10 cellular contexts compared by ENCODE assay signal in the genomic region with DNA sequence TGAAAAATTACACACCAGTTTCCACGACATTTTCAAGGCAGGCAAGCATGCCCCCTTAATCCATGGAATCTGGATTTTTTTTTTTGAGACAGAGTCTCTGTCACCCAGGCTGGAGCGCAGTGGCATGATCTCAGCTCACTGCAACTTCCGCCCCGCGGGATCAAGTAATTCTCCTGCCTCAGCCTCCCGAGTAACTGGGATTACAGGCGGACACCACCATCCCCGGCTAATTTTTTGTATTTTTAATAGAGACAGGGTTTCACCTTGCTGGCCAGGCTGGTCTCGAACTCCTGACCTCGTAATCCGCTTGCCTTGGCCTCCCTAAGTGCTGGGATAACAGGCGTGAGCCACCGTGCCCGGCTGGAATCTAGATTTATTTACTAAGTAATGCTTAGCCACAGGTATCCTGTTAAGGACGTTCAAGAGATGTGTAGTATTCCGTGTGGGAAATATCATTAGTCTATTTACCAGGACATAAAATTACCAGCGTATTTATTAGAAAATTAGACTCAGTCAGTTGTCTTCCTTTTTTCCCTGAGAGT. TPM values are rescaled to one million over a fixed set of nuclear protein-coding genes. Genes with fewer than 3 reads are reported as not detected.
DNase-seq lines count a peak whose midpoint lies in the region; ATAC-seq, FAIRE-seq and TF ChIP-seq lines count a peak whose summit lies in the region.
"Had no signal": no experiment of that assay in that cellular context is flagged by ENCODE, and none has a peak within 500 bp of the region (broad histone marks: within the 10 kb centered on the region; RNA-seq: fewer than 3 reads in every experiment).

No MANE protein-coding gene starts in this region.

- CTCF ChIA-PET in CD8-positive, alpha-beta T cell (lab: Charles Lee): interaction anchor here (1.5 to 1.9 kb wide), 2 partner anchors 24 to 35 kb away, joined by 6 to 10 read pairs; no protein-coding TSS in a partner anchor

- peaks cover 25% of the 10 kb centered on the region for H3K36me3 Mint-ChIP-seq in CD8-positive, alpha-beta T cell

- peaks cover 54% of the 10 kb centered on the region for H3K4me1 Mint-ChIP-seq in CD8-positive, alpha-beta T cell (ENCODE audit: low read depth)
- H3K4me1 Mint-ChIP-seq: WTC11 had no signal

- no peaks in the 10 kb centered on the region for H3K9me3 ChIP-seq in CD8-positive, alpha-beta T cell (ENCODE audit: low read length)

- peak overlapping the region; percentile 52 for H3K4me3 ChIP-seq in CD8-positive, alpha-beta T cell (ENCODE audit: low read depth, low read length)
- H3K4me3 ChIP-seq in dorsolateral prefrontal cortex (peak overlapping the region in 53 of 59 donors; percentile 6 to 71 (median 51)), skeletal muscle cell (ENCODE audit: low read depth, low read length) (peak overlapping the region; percentile 36)

- no peak overlapping the region for H3K27ac ChIP-seq in CD8-positive, alpha-beta T cell (ENCODE audit: low read depth, low read length)
- H3K27ac ChIP-seq in dorsolateral prefrontal cortex: peak overlapping the region in 13 of 59 donors; percentile 1 to 79 (median 32)

- no peak for ATAC-seq in CD8-positive, alpha-beta T cell
- ATAC-seq: WTC11 had no signal

- no peak for TF ChIP-seq CTCF in CD8-positive, alpha-beta T cell (IDR thresholded peaks at IDR 0.05)
- no peak for TF ChIP-seq CTCF in dorsolateral prefrontal cortex (IDR thresholded peaks at IDR 0.05 in 54 of 56, conservative IDR thresholded peaks at IDR 0.05 in 2 of 56; ENCODE audit: low read depth in 1 of 56, partially characterized antibody in 56 of 56)

- peak; percentile 35 for FAIRE-seq in GM18507 (lab: Jason Lieb, UNC)

- intact Hi-C loops in CD8-positive, alpha-beta T cell (cut with DNase I, micrococcal nuclease): loop anchor here (2.0 to 5.0 kb wide), 2 partner anchors 13 to 1435 kb away; a partner anchor contains a TSS
- intact Hi-C loops in dorsolateral prefrontal cortex (cut with DNase I): no loop called here

- peaks cover 2% of the 10 kb centered on the region for H3K9me3 Mint-ChIP-seq in CD8-positive, alpha-beta T cell

- H3K36me3 ChIP-seq in CD8-positive, alpha-beta T cell (ENCODE audit: insufficient read depth, low read length): peaks cover 12% of the 10 kb centered on the region

- POLR2A ChIA-PET in CD8-positive, alpha-beta T cell (lab: Charles Lee): no interaction called here

- no peaks in the 10 kb centered on the region for H3K27me3 ChIP-seq in CD8-positive, alpha-beta T cell (ENCODE audit: insufficient read depth, low read length)
- H3K27me3 ChIP-seq in dorsolateral prefrontal cortex: no peaks in the 10 kb centered on the region

- H3K4me1 ChIP-seq in CD8-positive, alpha-beta T cell (ENCODE audit: insufficient read depth, low read length): peaks cover 32% of the 10 kb centered on the region

- no peak for DNase-seq in CD8-positive, alpha-beta T cell
- no peak for DNase-seq in GM18507 (ENCODE audit: extremely low spot score, insufficient read length, low read depth)
- no peak for DNase-seq in dorsolateral prefrontal cortex
- DNase-seq in skeletal muscle cell (ENCODE audit: low read depth): no peak
- DNase-seq in HT-29 (ENCODE audit: low spot score): no peak
- DNase-seq in NOMO-1 (lab: John Stamatoyannopoulos, UW; ENCODE audit: unreplicated experiment in 2 of 2): no peak
- DNase-seq in stimulated activated CD4-positive, alpha-beta T cell treated with anti-CD3 and anti-CD28 coated beads, Interleukin-4, amount 100 ng/mL, for 1 hour: no peak
- DNase-seq: mesendoderm, NCI-H446 had no signal

- no peak overlapping the region for H3K27ac Mint-ChIP-seq in CD8-positive, alpha-beta T cell
- H3K27ac Mint-ChIP-seq: WTC11 had no signal

- no peaks in the 10 kb centered on the region for H3K27me3 Mint-ChIP-seq in CD8-positive, alpha-beta T cell (ENCODE audit: low read depth)

- H3K4me3 Mint-ChIP-seq in CD8-positive, alpha-beta T cell: peak overlapping the region; percentile 83
- H3K4me3 Mint-ChIP-seq: WTC11 had no signal

RNA-seq across cellular contexts. Expression of a gene that starts 2.5 kb away (rescaled TPM):
- total RNA-seq in CD8-positive, alpha-beta T cell: 10 to 100 TPM; 24.2 to 30.5 TPM
- total RNA-seq in dorsolateral prefrontal cortex: 10 to 100 TPM in 99 of 120 experiments, 1 to 10 TPM in 21; 5.3 to 71.7 (median 13.2) TPM
- total RNA-seq in HT-29 (2014; rRNA removed; shearing (Covaris generic)): 12.2 and 24.6 TPM in 2 replicates

RNA-seq across cellular contexts. Expression of a gene that starts 31.8 kb away (rescaled TPM):
- total RNA-seq in CD8-positive, alpha-beta T cell: 1 to 10 TPM; 3.7 to 4.1 TPM
- 100 to 1,000 TPM in 3 of 120 experiments, 10 to 100 TPM in 57, 1 to 10 TPM in 59, under 1 TPM in 1; 0.70 to 185 (median 10.2) TPM for total RNA-seq in dorsolateral prefrontal cortex
- total RNA-seq in HT-29 (2014; rRNA removed; shearing (Covaris generic)): 1.4 and 1.6 TPM in 2 replicates

Comparison
In these comparisons a context has a peak if more than half of its experiments do, and no peak if none do; other contexts are left out.
1. intact Hi-C loops: an anchor here in CD8-positive, alpha-beta T cell (2.0 to 5.0 kb wide); none called in dorsolateral prefrontal cortex.